21 cellular contexts compared by ENCODE assay signal in genomic region chr22:17606472-17606871, GRCh38. TPM values are rescaled to one million over a fixed set of nuclear protein-coding genes. Genes with fewer than 3 reads are reported as not detected.
DNase-seq lines count a peak whose midpoint lies in the region; ATAC-seq, FAIRE-seq and TF ChIP-seq lines count a peak whose summit lies in the region.
"Had no signal": no experiment of that assay in that cellular context is flagged by ENCODE, and none has a peak within 500 bp of the region (broad histone marks: within the 10 kb centered on the region; RNA-seq: fewer than 3 reads in every experiment).

No MANE protein-coding gene starts in this region.

- intact Hi-C loops in right cardiac atrium (cut with DNase I) (no loop called here), uterus (cut with DNase I; ENCODE audit: low total_unique reads) (no loop called here)

- H3K9me3 ChIP-seq in right cardiac atrium (ENCODE audit: control insufficient read depth, low read length) (no peaks in the 10 kb centered on the region), uterus (no peaks in the 10 kb centered on the region)
- H3K9me3 ChIP-seq: HAP-1 had no signal

- no peak for ATAC-seq in activated T-cell treated with anti-CD3 and anti-CD28 coated beads, Interleukin-2, amount 50 U/mL, for 72 hours (replicated peaks in 1 of 2)
- peak; percentile 63 to 72 for ATAC-seq in right cardiac atrium
- ATAC-seq: activated naive CD8-positive, alpha-beta T cell treated with anti-CD3 and anti-CD28 coated beads, Interleukin-2, amount 50 U/mL, for 24 hours; activated T-cell treated with anti-CD3 and anti-CD28 coated beads, Interleukin-2, amount 50 U/mL, for 4 hours; natural killer cell treated with Interleukin-12 subunit alpha and Interleukin-12 subunit beta and Interleukin-15 and Interleukin-18, amount 100 ng/mL, for 72 hours; sciatic nerve had no signal

- H3K27ac ChIP-seq in right cardiac atrium (ENCODE audit: low read length), result peak overlapping the region; percentile 30
- H3K27ac ChIP-seq in uterus, result no peak overlapping the region
- H3K27ac ChIP-seq: epithelial cell of prostate had no signal

- WGBS in right cardiac atrium, result 50% methylated on average over 5 of the region's 5 CpGs

- peaks cover 8% of the 10 kb centered on the region for H3K36me3 ChIP-seq in H7 (replicated peaks; ENCODE audit: control insufficient read depth, insufficient read depth, low read length)
- H3K36me3 ChIP-seq in uterus, result no peaks in the 10 kb centered on the region

- H3K4me1 Mint-ChIP-seq in activated T-cell treated with anti-CD3 and anti-CD28 coated beads, Interleukin-2, amount 50 U/mL, for 72 hours (ENCODE audit: low read depth), result no peaks in the 10 kb centered on the region

- TF ChIP-seq POLR2A in uterus (IDR thresholded peaks at IDR 0.05), result no peak

- H3K4me3 Mint-ChIP-seq in activated T-cell treated with anti-CD3 and anti-CD28 coated beads, Interleukin-2, amount 50 U/mL, for 72 hours, result no peak overlapping the region
- H3K4me3 Mint-ChIP-seq: activated naive CD8-positive, alpha-beta T cell treated with anti-CD3 and anti-CD28 coated beads, Interleukin-2, amount 50 U/mL, for 24 hours; activated T-cell treated with anti-CD3 and anti-CD28 coated beads, Interleukin-2, amount 50 U/mL, for 4 hours; natural killer cell treated with Interleukin-12 subunit alpha and Interleukin-12 subunit beta and Interleukin-15 and Interleukin-18, amount 100 ng/mL, for 72 hours had no signal

- no peaks in the 10 kb centered on the region for H3K27me3 ChIP-seq in right cardiac atrium (ENCODE audit: control insufficient read depth, insufficient read depth)
- no peaks in the 10 kb centered on the region for H3K27me3 ChIP-seq in H7 (ENCODE audit: control insufficient read depth, insufficient read depth, low read length)
- no peaks in the 10 kb centered on the region for H3K27me3 ChIP-seq in uterus

- H3K4me1 ChIP-seq in right cardiac atrium (ENCODE audit: control insufficient read depth, insufficient read depth, low read length) (peaks cover 2% of the 10 kb centered on the region), uterus (no peaks in the 10 kb centered on the region)
- H3K4me1 ChIP-seq: HAP-1 had no signal

- H3K36me3 Mint-ChIP-seq in activated T-cell treated with anti-CD3 and anti-CD28 coated beads, Interleukin-2, amount 50 U/mL, for 72 hours (ENCODE audit: insufficient read depth in 2 of 2), result peaks cover 0 to 3% of the 10 kb centered on the region in 2 donors
- H3K36me3 Mint-ChIP-seq: natural killer cell treated with Interleukin-12 subunit alpha and Interleukin-12 subunit beta and Interleukin-15 and Interleukin-18, amount 100 ng/mL, for 72 hours had no signal

- peak overlapping the region; percentile 84 for H3K27ac Mint-ChIP-seq in activated T-cell treated with anti-CD3 and anti-CD28 coated beads, Interleukin-2, amount 50 U/mL, for 72 hours
- H3K27ac Mint-ChIP-seq: activated naive CD8-positive, alpha-beta T cell treated with anti-CD3 and anti-CD28 coated beads, Interleukin-2, amount 50 U/mL, for 24 hours; natural killer cell treated with Interleukin-12 subunit alpha and Interleukin-12 subunit beta and Interleukin-15 and Interleukin-18, amount 100 ng/mL, for 72 hours had no signal

- H3K27me3 Mint-ChIP-seq in activated T-cell treated with anti-CD3 and anti-CD28 coated beads, Interleukin-2, amount 50 U/mL, for 72 hours (ENCODE audit: low read depth), result no peaks in the 10 kb centered on the region
- H3K27me3 Mint-ChIP-seq: activated naive CD8-positive, alpha-beta T cell treated with anti-CD3 and anti-CD28 coated beads, Interleukin-2, amount 50 U/mL, for 24 hours; natural killer cell treated with Interleukin-12 subunit alpha and Interleukin-12 subunit beta and Interleukin-15 and Interleukin-18, amount 100 ng/mL, for 72 hours had no signal

- FAIRE-seq in RCC 7860 (lab: Jason Lieb, UNC), result no peak
- FAIRE-seq: colon had no signal

- TF ChIP-seq CTCF in choroid plexus epithelial cell (conservative IDR thresholded peaks at IDR 0.05; ENCODE audit: low read depth, low read length) (no peak), uterus (IDR thresholded peaks at IDR 0.05) (no peak)

- H3K4me3 ChIP-seq in choroid plexus epithelial cell (ENCODE audit: low read depth, low read length), result no peak overlapping the region
- H3K4me3 ChIP-seq in right cardiac atrium (ENCODE audit: low read length), result no peak overlapping the region
- no peak overlapping the region for H3K4me3 ChIP-seq in H7 (ENCODE audit: insufficient read depth, low read depth, low read length)
- H3K4me3 ChIP-seq in uterus, result no peak overlapping the region
- H3K4me3 ChIP-seq: HAP-1, lung had no signal

- no peak for DNase-seq in activated T-cell treated with anti-CD3 and anti-CD28 coated beads, Interleukin-2, amount 50 U/mL, for 72 hours
- no peak for DNase-seq in activated T-cell treated with anti-CD3 and anti-CD28 coated beads for 4 hours
- peak; percentile 69 for DNase-seq in choroid plexus epithelial cell (ENCODE audit: low read depth)
- DNase-seq in right cardiac atrium, result no peak
- no peak for DNase-seq in NCI-H345 (lab: John Stamatoyannopoulos, UW)
- no peak for DNase-seq in RCC 7860 (ENCODE audit: low spot score)
- no peak for DNase-seq in H7
- no peak for DNase-seq in uterus
- DNase-seq: activated CD4-positive, alpha-beta T cell treated with anti-CD3 and anti-CD28 coated beads, Interleukin-2, amount 50 U/mL, for 1 hour; activated naive CD8-positive, alpha-beta T cell treated with anti-CD3 and anti-CD28 coated beads, Interleukin-2, amount 50 U/mL, for 24 hours; activated T-cell treated with anti-CD3 and anti-CD28 coated beads, Interleukin-2, amount 50 U/mL, for 4 hours; Calu3; KBM-7; NCI-H526; stimulated activated naive CD4-positive, alpha-beta T cell had no signal

- H3K9me3 Mint-ChIP-seq in activated T-cell treated with anti-CD3 and anti-CD28 coated beads, Interleukin-2, amount 50 U/mL, for 72 hours, result no peaks in the 10 kb centered on the region
- H3K9me3 Mint-ChIP-seq: activated naive CD8-positive, alpha-beta T cell treated with anti-CD3 and anti-CD28 coated beads, Interleukin-2, amount 50 U/mL, for 24 hours; activated T-cell treated with anti-CD3 and anti-CD28 coated beads, Interleukin-2, amount 50 U/mL, for 4 hours; natural killer cell treated with Interleukin-12 subunit alpha and Interleukin-12 subunit beta and Interleukin-15 and Interleukin-18, amount 100 ng/mL, for 72 hours had no signal

RNA-seq across cellular contexts. Expression of gene ATP6V1E1, which starts 22.1 kb away (rescaled TPM):
- 10 to 100 TPM; 83.4 to 89.5 TPM for total RNA-seq in activated T-cell treated with anti-CD3 and anti-CD28 coated beads, Interleukin-2, amount 50 U/mL, for 72 hours
- total RNA-seq in right cardiac atrium, result 100 to 1,000 TPM; 162 to 199 (median 182) TPM
- polyA plus RNA-seq in right cardiac atrium, result 207 TPM
- 109 and 123 TPM in 2 replicates for total RNA-seq in H7 (2014; rRNA removed; shearing (Covaris generic))
- 100 to 1,000 TPM in 3 of 4 donors, 10 to 100 TPM in 1; 88.7 to 147 (median 121) TPM for total RNA-seq in uterus

RNA-seq across cellular contexts. Expression of gene BCL2L13, which starts 32.1 kb away (rescaled TPM):
- 10 to 100 TPM; 42.1 to 46.9 TPM for total RNA-seq in activated T-cell treated with anti-CD3 and anti-CD28 coated beads, Interleukin-2, amount 50 U/mL, for 72 hours
- 10 to 100 TPM; 51.6 to 62.9 (median 56.7) TPM for total RNA-seq in right cardiac atrium
- polyA plus RNA-seq in right cardiac atrium, result 40.0 TPM
- 53.5 and 67.5 TPM in 2 replicates for total RNA-seq in H7 (2014; rRNA removed; shearing (Covaris generic))
- 10 to 100 TPM; 15.3 to 35.3 (median 30.1) TPM for total RNA-seq in uterus

RNA-seq across cellular contexts. Expression of gene SLC25A18, which starts 43.2 kb away (rescaled TPM):
- total RNA-seq in activated T-cell treated with anti-CD3 and anti-CD28 coated beads, Interleukin-2, amount 50 U/mL, for 72 hours, result not detected
- total RNA-seq in right cardiac atrium (1 to 10 TPM in 3 of 4 donors, under 1 TPM in 1; 0.96 to 2.6 (median 1.3) TPM), uterus (10 to 100 TPM in 1 of 4 donors, 1 to 10 TPM in 1, not detected in 2; 6.2 to 11.7 TPM)
- polyA plus RNA-seq in right cardiac atrium, result 2.0 TPM
- 0.66 and 0.81 TPM in 2 replicates for total RNA-seq in H7 (2014; rRNA removed; shearing (Covaris generic))
- total RNA-seq: activated T-cell treated with anti-CD3 and anti-CD28 coated beads, Interleukin-2, amount 50 U/mL, for 4 hours; natural killer cell treated with Interleukin-12 subunit alpha and Interleukin-12 subunit beta and Interleukin-15 and Interleukin-18, amount 100 ng/mL, for 72 hours had no signal

Comparison
In these comparisons a context has a peak if more than half of its experiments do, and no peak if none do; other contexts are left out.
1. ATAC-seq: peak in right cardiac atrium (2 of 2); none in activated T-cell treated with anti-CD3 and anti-CD28 coated beads, Interleukin-2, amount 50 U/mL, for 72 hours (0 of 2).